ENCODE assay signal across 2 cellular contexts in genomic region chr2:5938566-5938896, GRCh38.
TF ChIP-seq lines count a peak whose summit lies in the region.

No MANE protein-coding gene starts in this region.

TF ChIP-seq in GM23338, 12 proteins besides CTCF, POLR2A, EP300 and RAD21:
- TF ChIP-seq ZNF114 (CRISPR knock-in tag; IDR thresholded peaks at IDR 0.05) (no peak), EZH2phosphoT487 (IDR thresholded peaks at IDR 0.05; ENCODE audit: unreplicated experiment) (no peak), STAT1 (IDR thresholded peaks at IDR 0.05; ENCODE audit: unreplicated experiment) (no peak), ZNF331 (CRISPR knock-in tag; IDR thresholded peaks at IDR 0.05; ENCODE audit: low read depth) (no peak)

TF ChIP-seq in H1, 55 proteins besides CTCF, POLR2A, EP300 and RAD21:
- TF ChIP-seq TEAD4 (IDR thresholded peaks at IDR 0.05; ENCODE audit: low read depth, low read length) (peak; percentile 78), SIRT6 (IDR thresholded peaks at IDR 0.05; ENCODE audit: low read length) (no peak), BCL11A (IDR thresholded peaks at IDR 0.05; ENCODE audit: low read depth in 2 of 2, low read length in 2 of 2) (no peak)
